Comparison of ENCODE assay signal across 13 cellular contexts in genomic region chr5:135211791-135212190, GRCh38.
"Had no signal": no experiment of that assay in that cellular context is flagged by ENCODE, and none has a peak within 500 bp of the region (broad histone marks: within the 10 kb centered on the region; RNA-seq: fewer than 3 reads in every experiment).

No MANE protein-coding gene starts in this region.

- H3K4me1 ChIP-seq: parathyroid adenoma, right lobe of liver had no signal

- H3K36me3 ChIP-seq: right lobe of liver had no signal

- ATAC-seq: activated T-helper 17 cell treated with anti-CD3 and anti-CD28 coated beads, Interleukin-2, amount 50 U/mL, for 72 hours; effector memory CD8-positive, alpha-beta T cell; naive thymus-derived CD4-positive, alpha-beta T cell; right lobe of liver; stimulated activated naive CD8-positive, alpha-beta T cell treated with anti-CD3 and anti-CD28 coated beads, Interleukin-15, Interleukin-2, amounts not matched to agents 100 U/mL and 50 U/mL, for 24 hours had no signal

- H3K9ac ChIP-seq: parathyroid adenoma had no signal

- H3K27ac ChIP-seq: parathyroid adenoma, right lobe of liver had no signal

- H3K27me3 ChIP-seq: right lobe of liver had no signal

- H3K9me3 ChIP-seq: right lobe of liver had no signal

- DNase-seq: activated CD4-positive, alpha-beta memory T cell treated with anti-CD3 and anti-CD28 coated beads, Interleukin-2, amount 10 ng/mL, durations not matched to agents 7 days and 5 days; activated CD4-positive, alpha-beta T cell treated with anti-CD3 and anti-CD28 coated beads for 1 hour; activated naive CD4-positive, alpha-beta T cell treated with anti-CD3 and anti-CD28 coated beads for 36 hours; effector memory CD8-positive, alpha-beta T cell; hippocampal formation; kidney glomerular epithelial cell; midbrain; naive thymus-derived CD4-positive, alpha-beta T cell; right lobe of liver; stimulated activated CD4-positive, alpha-beta T cell treated with anti-CD3 and anti-CD28 coated beads, Interleukin-12 subunit alpha, Interleukin-12 subunit beta, amount 100 ng/mL, for 4 hours; stimulated activated naive CD8-positive, alpha-beta T cell treated with anti-CD3 and anti-CD28 coated beads, Interleukin-15, Interleukin-2, amounts not matched to agents 100 U/mL and 50 U/mL, for 24 hours had no signal

- H3K4me3 ChIP-seq: right lobe of liver had no signal
